1 cellular context compared by ENCODE assay signal in genomic region chr17:28335959-28336871, GRCh38.
A peak's percentile ranks its signal among the peaks of the same experiment; 100 is the strongest.
TF ChIP-seq lines count a peak whose summit lies in the region.

No MANE protein-coding gene starts in this region.

TF ChIP-seq in HEK293, 187 proteins besides CTCF, POLR2A, EP300 and RAD21 (continued from another document):
- TF ChIP-seq ZNF398 (tag by site-specific recombination; IDR thresholded peaks at IDR 0.05), result 0 out of 2 replicates have a peak, but pooled peaks have one; percentile 14
